In genomic region chr16:30010817-30011504, GRCh38 we compare ENCODE assay signal across 1 cellular context.
TF ChIP-seq lines count a peak whose summit lies in the region.

DOC2A (minus strand) TSS chr16:30011027; CDS start chr16:30010222, 805 bp downstream.

TF ChIP-seq in HEK293, 187 proteins besides CTCF, POLR2A, EP300 and RAD21 (continued from another document and continues in another):
- no peak for TF ChIP-seq ZNF148 (tag by site-specific recombination; IDR thresholded peaks at IDR 0.05; ENCODE audit: borderline replicate concordance)
- no peak for TF ChIP-seq TSHZ1 (tag by site-specific recombination; IDR thresholded peaks at IDR 0.05; ENCODE audit: borderline replicate concordance)
- TF ChIP-seq ZNF677 (tag by site-specific recombination; IDR thresholded peaks at IDR 0.05), result no peak
- TF ChIP-seq SP2 (tag by site-specific recombination; IDR thresholded peaks at IDR 0.05), result peak; percentile 15; the same call in 1 of the 2 replicates
- no peak for TF ChIP-seq ZNF529 (tag by site-specific recombination; IDR thresholded peaks at IDR 0.05; ENCODE audit: insufficient replicate concordance)
- TF ChIP-seq ZNF394 (tag by site-specific recombination; IDR thresholded peaks at IDR 0.05; ENCODE audit: borderline replicate concordance), result no peak
- TF ChIP-seq ZNF623 (tag by site-specific recombination; IDR thresholded peaks at IDR 0.05), result no peak
- TF ChIP-seq ZSCAN23 (tag by site-specific recombination; IDR thresholded peaks at IDR 0.05), result no peak
- TF ChIP-seq HOXC10 (CRISPR knock-in tag; IDR thresholded peaks at IDR 0.05), result no peak
- no peak for TF ChIP-seq KLF7 (tag by site-specific recombination; IDR thresholded peaks at IDR 0.05; ENCODE audit: borderline replicate concordance)
- no peak for TF ChIP-seq ZNF140 (tag by site-specific recombination; IDR thresholded peaks at IDR 0.05)
- no peak for TF ChIP-seq ZNF274 (IDR thresholded peaks at IDR 0.05; ENCODE audit: low read length)
- TF ChIP-seq ZNF274 (tag by site-specific recombination; IDR thresholded peaks at IDR 0.05; ENCODE audit: borderline replicate concordance), result no peak
- no peak for TF ChIP-seq REPIN1 (tag by site-specific recombination; IDR thresholded peaks at IDR 0.05; ENCODE audit: low read depth)
- TF ChIP-seq ZNF24 (tag by site-specific recombination; IDR thresholded peaks at IDR 0.05), result no peak
- TF ChIP-seq SP3 (tag by site-specific recombination; IDR thresholded peaks at IDR 0.05), result 0 out of 2 replicates have a peak, but pooled peaks have one; percentile 36
- TF ChIP-seq EGR2 (tag by site-specific recombination; IDR thresholded peaks at IDR 0.05; ENCODE audit: low read depth), result peak; percentile 27; the same call in 1 of the 2 replicates
- 0 out of 2 replicates have a peak, but pooled peaks have one; percentile 12 for TF ChIP-seq ZNF2 (tag by site-specific recombination; IDR thresholded peaks at IDR 0.05)
- TF ChIP-seq ZNF621 (tag by site-specific recombination; IDR thresholded peaks at IDR 0.05), result no peak
- peak; percentile 96 for TF ChIP-seq ZNF398 (tag by site-specific recombination; IDR thresholded peaks at IDR 0.05)
- no peak for TF ChIP-seq ZNF768 (tag by site-specific recombination; IDR thresholded peaks at IDR 0.05)
- TF ChIP-seq ZIC2 (tag by site-specific recombination; IDR thresholded peaks at IDR 0.05), result no peak
- TF ChIP-seq OSR2 (tag by site-specific recombination; IDR thresholded peaks at IDR 0.05), result no peak
- no peak for TF ChIP-seq ZNF175 (tag by site-specific recombination; IDR thresholded peaks at IDR 0.05)
- no peak; the same call in 1 of the 2 replicates for TF ChIP-seq ZNF341 (tag by site-specific recombination; IDR thresholded peaks at IDR 0.05; ENCODE audit: low read depth)
- TF ChIP-seq ZNF785 (tag by site-specific recombination; IDR thresholded peaks at IDR 0.05), result no peak
- TF ChIP-seq ZNF157 (tag by site-specific recombination; IDR thresholded peaks at IDR 0.05), result no peak
- no peak for TF ChIP-seq PRDM1 (tag by site-specific recombination; IDR thresholded peaks at IDR 0.05)
- TF ChIP-seq BCL6B (tag by site-specific recombination; IDR thresholded peaks at IDR 0.05), result no peak
- TF ChIP-seq ZSCAN16 (tag by site-specific recombination; IDR thresholded peaks at IDR 0.05), result no peak
- TF ChIP-seq KLF1 (tag by site-specific recombination; IDR thresholded peaks at IDR 0.05), result peak; percentile 40; the same call in 1 of the 2 replicates
- TF ChIP-seq ELK4 (IDR thresholded peaks at IDR 0.05; ENCODE audit: borderline replicate concordance, low read depth, low read length), result no peak
- no peak for TF ChIP-seq ZNF610 (tag by site-specific recombination; IDR thresholded peaks at IDR 0.05; ENCODE audit: borderline replicate concordance)
- no peak for TF ChIP-seq FEZF1 (tag by site-specific recombination; IDR thresholded peaks at IDR 0.05)
- no peak for TF ChIP-seq ZNF311 (tag by site-specific recombination; IDR thresholded peaks at IDR 0.05; ENCODE audit: borderline replicate concordance)
- TF ChIP-seq ZBTB10 (tag by site-specific recombination; IDR thresholded peaks at IDR 0.05), result no peak
- peak; percentile 46; the same call in 1 of the 2 replicates for TF ChIP-seq PATZ1 (tag by site-specific recombination; IDR thresholded peaks at IDR 0.05)
- no peak for TF ChIP-seq ZNF654 (tag by site-specific recombination; IDR thresholded peaks at IDR 0.05; ENCODE audit: low read depth)
- TF ChIP-seq ZNF791 (tag by site-specific recombination; IDR thresholded peaks at IDR 0.05), result no peak
- TF ChIP-seq ZNF335 (tag by site-specific recombination; conservative IDR thresholded peaks at IDR 0.05), result peak; percentile 86
- TF ChIP-seq INSM2 (tag by site-specific recombination; IDR thresholded peaks at IDR 0.05), result 0 out of 2 replicates have a peak, but pooled peaks have one; percentile 15
- TF ChIP-seq ZNF585B (tag by site-specific recombination; IDR thresholded peaks at IDR 0.05), result no peak
- no peak for TF ChIP-seq ZNF16 (tag by site-specific recombination; IDR thresholded peaks at IDR 0.05; ENCODE audit: low read depth)
- TF ChIP-seq ZNF555 (tag by site-specific recombination; conservative IDR thresholded peaks at IDR 0.05), result no peak
- TF ChIP-seq MEIS1 (CRISPR knock-in tag; IDR thresholded peaks at IDR 0.05; ENCODE audit: borderline replicate concordance), result no peak
- TF ChIP-seq ZNF843 (tag by site-specific recombination; IDR thresholded peaks at IDR 0.05), result no peak
- no peak for TF ChIP-seq HOXD13 (CRISPR knock-in tag; IDR thresholded peaks at IDR 0.05; ENCODE audit: borderline replicate concordance)
- no peak for TF ChIP-seq ZBTB1 (tag by site-specific recombination; IDR thresholded peaks at IDR 0.05)
- TF ChIP-seq ZNF214 (tag by site-specific recombination; IDR thresholded peaks at IDR 0.05; ENCODE audit: borderline replicate concordance), result no peak
- no peak for TF ChIP-seq ZNF792 (tag by site-specific recombination; IDR thresholded peaks at IDR 0.05)
- TF ChIP-seq ZNF10 (tag by site-specific recombination; IDR thresholded peaks at IDR 0.05), result no peak
- no peak for TF ChIP-seq ZNF76 (tag by site-specific recombination; IDR thresholded peaks at IDR 0.05; ENCODE audit: borderline replicate concordance, low read depth)
- no peak for TF ChIP-seq ZNF112 (tag by site-specific recombination; IDR thresholded peaks at IDR 0.05)
- TF ChIP-seq BCL11B (tag by site-specific recombination; IDR thresholded peaks at IDR 0.05; ENCODE audit: low read depth), result no peak
- TF ChIP-seq ZNF416 (tag by site-specific recombination; IDR thresholded peaks at IDR 0.05), result no peak
- TF ChIP-seq ZNF501 (tag by site-specific recombination; IDR thresholded peaks at IDR 0.05), result no peak
